In the genomic region with DNA sequence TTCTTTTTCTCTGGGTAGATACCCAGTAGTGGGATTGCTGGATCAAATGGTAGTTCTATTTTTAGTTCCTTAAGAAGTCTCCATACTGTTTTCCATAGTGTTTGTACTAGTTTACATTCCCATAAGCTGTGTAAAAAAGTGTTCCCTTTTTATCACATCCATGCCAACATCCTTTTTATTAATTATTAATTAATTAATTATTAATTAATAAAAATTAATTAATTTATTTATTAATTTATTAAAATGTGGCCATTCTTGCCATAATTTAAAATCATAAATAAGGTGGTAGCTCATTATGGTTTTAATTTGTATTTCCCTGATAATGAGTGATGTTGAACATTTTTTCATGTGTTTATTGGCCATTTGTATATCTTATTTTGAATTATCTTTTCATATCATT, we compare ENCODE assay signal across 19 cellular contexts.
"Had no signal": no experiment of that assay in that cellular context is flagged by ENCODE, and none has a peak within 500 bp of the region (broad histone marks: within the 10 kb centered on the region; RNA-seq: fewer than 3 reads in every experiment).

No MANE protein-coding gene starts in this region.

- H3K27ac ChIP-seq: colonic mucosa, esophagus squamous epithelium, gastrocnemius medialis, heart right ventricle, left lung, lower lobe of right lung had no signal

- H3K36me3 ChIP-seq: colonic mucosa, esophagus squamous epithelium, gastrocnemius medialis, heart right ventricle, left lung, lower lobe of right lung had no signal

- H3K4me3 ChIP-seq: colonic mucosa, esophagus squamous epithelium, gastrocnemius medialis, heart right ventricle, left lung, lower lobe of right lung, mucosa of descending colon had no signal

- ATAC-seq: gastrocnemius medialis, heart right ventricle, left cardiac atrium, left lung, left ventricle myocardium superior, lower lobe of right lung, mucosa of descending colon had no signal

- DNase-seq: colonic mucosa; cortex of kidney; effector memory CD4-positive, alpha-beta T cell; esophagus squamous epithelium; foreskin fibroblast; foreskin melanocyte; gastrocnemius medialis; glutamatergic neuron; head of caudate nucleus; heart right ventricle; hippocampal formation; islet precursor cell; left cardiac atrium; left lung; left ventricle myocardium superior; lower lobe of right lung; mesenchymal stem cell; mucosa of descending colon; naive B cell had no signal

- H3K9me3 ChIP-seq: colonic mucosa, esophagus squamous epithelium, gastrocnemius medialis, heart right ventricle, left lung, lower lobe of right lung, mucosa of descending colon had no signal

- H3K4me1 ChIP-seq: colonic mucosa, esophagus squamous epithelium, gastrocnemius medialis, lower lobe of right lung had no signal

- H3K27me3 ChIP-seq: colonic mucosa, esophagus squamous epithelium, gastrocnemius medialis, heart right ventricle, left lung had no signal
